ENCODE assay signal across 8 cellular contexts in the genomic region with DNA sequence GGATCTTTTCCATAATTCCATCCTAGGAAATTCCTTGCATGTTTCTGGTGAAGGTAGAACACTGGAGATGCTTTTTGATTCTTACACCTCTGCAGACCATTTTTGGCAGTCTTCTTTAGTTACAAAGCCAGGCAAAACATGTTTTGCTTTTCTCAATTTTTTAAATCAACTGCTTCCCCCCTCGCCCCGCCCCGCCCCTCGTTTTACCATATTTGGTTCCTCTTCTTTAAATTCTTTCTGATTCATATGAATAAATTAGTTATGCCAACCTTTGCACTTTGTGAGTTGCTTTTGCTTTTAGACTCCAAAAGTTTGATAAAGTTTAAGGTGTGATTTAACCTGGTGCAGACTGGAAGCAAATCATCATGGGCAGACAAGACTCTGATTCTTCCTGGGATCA.
DNase-seq lines count a peak whose midpoint lies in the region; ATAC-seq and TF ChIP-seq lines count a peak whose summit lies in the region.

No MANE protein-coding gene starts in this region.

- peak overlapping the region; percentile 98 for H3K4me3 Mint-ChIP-seq in T-helper 17 cell
- H3K4me3 Mint-ChIP-seq in osteocyte (ENCODE audit: unreplicated experiment): peak overlapping the region; percentile 85

- peaks cover 4% of the 10 kb centered on the region for H3K36me3 Mint-ChIP-seq in T-helper 17 cell (ENCODE audit: low read depth)
- peaks cover 8% of the 10 kb centered on the region for H3K36me3 Mint-ChIP-seq in osteocyte (ENCODE audit: unreplicated experiment)

- H3K4me1 Mint-ChIP-seq in T-helper 17 cell: peaks cover 45% of the 10 kb centered on the region
- peaks cover 35% of the 10 kb centered on the region for H3K4me1 Mint-ChIP-seq in osteocyte (ENCODE audit: unreplicated experiment)

- TF ChIP-seq CTCF in BE2C (IDR thresholded peaks at IDR 0.05; ENCODE audit: low read depth, low read length) (no peak), coronary artery (IDR thresholded peaks at IDR 0.05) (no peak), osteocyte (IDR thresholded peaks at IDR 0.05) (no peak)

- H3K36me3 ChIP-seq in BE2C: no peaks in the 10 kb centered on the region

- H3K27ac ChIP-seq in coronary artery: peak overlapping the region; percentile 99 to 100

- no peaks in the 10 kb centered on the region for H3K27me3 Mint-ChIP-seq in T-helper 17 cell
- H3K27me3 Mint-ChIP-seq in osteocyte (ENCODE audit: unreplicated experiment): peaks cover 24% of the 10 kb centered on the region

- ATAC-seq in T-helper 17 cell (no peak), GM18867 (IDR thresholded peaks at IDR 0.05; ENCODE audit: unreplicated experiment) (no peak), GM21381 (IDR thresholded peaks at IDR 0.05; ENCODE audit: unreplicated experiment) (no peak), GM19023 (IDR thresholded peaks at IDR 0.05; ENCODE audit: unreplicated experiment) (no peak)

- no peaks in the 10 kb centered on the region for H3K9me3 ChIP-seq in BE2C
- H3K9me3 ChIP-seq in T-helper 17 cell (ENCODE audit: control insufficient read depth, low read length, poor library complexity, severe bottlenecking): no peaks in the 10 kb centered on the region

- no peaks in the 10 kb centered on the region for H3K27me3 ChIP-seq in BE2C

- H3K27ac Mint-ChIP-seq in T-helper 17 cell (peak overlapping the region; percentile 98), osteocyte (ENCODE audit: unreplicated experiment) (peak overlapping the region; percentile 93)

- H3K4me1 ChIP-seq in BE2C: no peaks in the 10 kb centered on the region

- peak overlapping the region; percentile 76 for H3K4me3 ChIP-seq in BE2C (ENCODE audit: low read depth, low read length)
- H3K4me3 ChIP-seq in coronary artery: peak overlapping the region; percentile 76

- DNase-seq in BE2C (no peak), T-helper 17 cell (no peak), coronary artery (ENCODE audit: low spot score) (no peak), osteocyte (ENCODE audit: extremely low spot score, unreplicated experiment) (no peak), NCI-H2171 (lab: John Stamatoyannopoulos, UW) (no peak)

- no peaks in the 10 kb centered on the region for H3K9me3 Mint-ChIP-seq in osteocyte (ENCODE audit: unreplicated experiment)
